8 cellular contexts compared by ENCODE assay signal in the genomic region with DNA sequence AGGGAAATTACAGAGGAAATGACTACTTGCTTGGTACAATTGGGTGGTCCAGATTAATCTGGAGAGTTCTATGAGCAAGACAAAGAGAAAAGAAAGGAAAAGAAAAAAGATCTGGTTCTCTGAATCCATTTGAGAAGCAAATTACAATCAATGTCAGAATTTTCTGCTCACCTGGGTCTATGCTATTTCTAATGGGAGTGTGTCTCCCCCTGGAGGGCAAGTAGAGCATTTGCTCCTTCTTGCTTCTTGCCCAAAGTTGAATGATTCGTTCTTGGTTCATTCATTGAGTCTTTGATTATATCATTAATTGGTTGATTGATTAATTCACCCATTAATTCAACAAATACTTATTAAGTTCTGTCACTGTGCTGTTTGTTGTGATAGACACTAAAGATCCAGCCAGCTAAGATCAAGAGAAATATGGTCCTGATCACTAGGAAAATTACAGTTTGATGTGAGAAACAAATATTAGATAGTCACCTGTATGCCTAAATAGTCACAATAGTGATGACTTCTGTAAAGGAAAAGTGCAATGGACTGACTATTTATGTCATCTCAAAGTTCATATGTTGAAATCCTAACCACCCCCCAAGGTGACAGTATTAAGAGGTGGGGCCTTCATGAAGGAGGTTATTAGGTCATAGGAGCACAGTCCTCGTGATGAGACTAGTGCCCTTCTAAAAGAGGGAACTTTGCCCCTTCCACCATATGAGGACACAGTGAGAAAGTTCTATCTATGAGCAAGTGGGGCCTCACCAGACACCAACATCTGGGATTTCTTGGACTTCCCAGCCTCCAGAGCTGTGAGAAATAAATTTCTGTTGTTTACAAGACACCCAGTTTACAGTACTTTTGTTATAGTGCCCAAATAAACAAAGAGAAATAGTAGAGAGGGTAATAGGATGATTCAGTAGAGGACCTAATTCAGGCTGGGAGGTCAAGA. TPM values are rescaled to one million over a fixed set of nuclear protein-coding genes. Genes with fewer than 3 reads are reported as not detected.
DNase-seq lines count a peak whose midpoint lies in the region; ATAC-seq, FAIRE-seq and TF ChIP-seq lines count a peak whose summit lies in the region.

No MANE protein-coding gene starts in this region.

- no peak for ATAC-seq in HG02610 (IDR thresholded peaks at IDR 0.05; ENCODE audit: unreplicated experiment)

- no peaks in the 10 kb centered on the region for H3K27me3 ChIP-seq in Karpas-422 (ENCODE audit: low read length)

- TF ChIP-seq CTCF in brain (conservative IDR thresholded peaks at IDR 0.05), result peak; percentile 89 to 96

- H3K9ac ChIP-seq in Karpas-422 (ENCODE audit: low read length), result no peak overlapping the region

- FAIRE-seq in islet of Langerhans (lab: Jason Lieb, UNC), result peak; percentile 94

- no peaks in the 10 kb centered on the region for H3K9me3 Mint-ChIP-seq in brain

- H3K27ac Mint-ChIP-seq in brain, result peak overlapping the region in 3 of 5 experiments; percentile 2 to 49 (median 2)

- H3K9me3 ChIP-seq in Karpas-422 (ENCODE audit: low read length), result no peaks in the 10 kb centered on the region

- H3K36me3 Mint-ChIP-seq in brain, result no peaks in the 10 kb centered on the region

- peak overlapping the region in 1 of 5 experiments; percentile 19 for H3K4me3 Mint-ChIP-seq in brain

- no peaks in the 10 kb centered on the region for H4K20me1 ChIP-seq in Karpas-422 (ENCODE audit: insufficient read depth, low read depth, low read length)

- H3K4me1 Mint-ChIP-seq in brain, result peaks cover 23% of the 10 kb centered on the region

- DNase-seq in activated gamma-delta T cell treated with Interleukin-2 at 50 U/mL for 16 hours (peak; percentile 51), activated gamma-delta T cell (lab: John Stamatoyannopoulos, UW) (no peak), Karpas-422 (peak; percentile 89), SHP77 (lab: John Stamatoyannopoulos, UW) (peak; percentile 9 to 63)
- peak in 5 of 6 experiments; percentile 31 to 79 (median 39) for DNase-seq in stimulated activated naive CD4-positive, alpha-beta T cell (lab: John Stamatoyannopoulos, UW)

- H3K4me1 ChIP-seq in Karpas-422 (ENCODE audit: low read length), result peaks cover 6% of the 10 kb centered on the region; the same call in 1 of the 2 replicates

- no peak overlapping the region for H3K27ac ChIP-seq in Karpas-422 (ENCODE audit: low read length)

- no peak overlapping the region for H3K4me2 ChIP-seq in Karpas-422 (ENCODE audit: low read depth, low read length, poor library complexity, severe bottlenecking)

- no peaks in the 10 kb centered on the region for H3K79me2 ChIP-seq in Karpas-422 (ENCODE audit: low read length)

- no peaks in the 10 kb centered on the region for H3K27me3 Mint-ChIP-seq in brain

- no peaks in the 10 kb centered on the region for H3K9me2 ChIP-seq in Karpas-422 (replicated peaks; ENCODE audit: insufficient read depth, low read length)

- no peaks in the 10 kb centered on the region for H3K36me3 ChIP-seq in Karpas-422 (ENCODE audit: insufficient read depth, low read length)

- no peak overlapping the region for H3K4me3 ChIP-seq in Karpas-422 (ENCODE audit: low read length)

- H2AFZ ChIP-seq in Karpas-422 (ENCODE audit: low read length), result no peak overlapping the region

RNA-seq across cellular contexts. Expression of a gene that starts 8.0 kb away (rescaled TPM):
- total RNA-seq in Karpas-422 (2014; rRNA removed; shearing (Covaris generic); ENCODE audit: low replicate concordance), result 22.2 and 42.7 TPM in 2 replicates
- polyA plus RNA-seq in brain (ENCODE audit: insufficient read depth, low read depth, low replicate concordance), result 26.6 TPM

RNA-seq across cellular contexts. Expression of a gene that starts 18.1 kb away (rescaled TPM):
- total RNA-seq in Karpas-422 (2014; rRNA removed; shearing (Covaris generic); ENCODE audit: low replicate concordance), result 1.2 and 2.5 TPM in 2 replicates
- polyA plus RNA-seq in brain (ENCODE audit: insufficient read depth, low read depth, low replicate concordance), result 8.9 TPM

RNA-seq across cellular contexts. Expression of a gene that starts 37.7 kb away (rescaled TPM):
- not detected in 2 replicates for total RNA-seq in Karpas-422 (2014; rRNA removed; shearing (Covaris generic); ENCODE audit: low replicate concordance)
- polyA plus RNA-seq in brain (ENCODE audit: insufficient read depth, low read depth, low replicate concordance), result not detected

RNA-seq across cellular contexts. Expression of a gene that starts 46.2 kb away (rescaled TPM):
- total RNA-seq in Karpas-422 (2014; rRNA removed; shearing (Covaris generic); ENCODE audit: low replicate concordance), result 71.4 and 96.7 TPM in 2 replicates
- 51.4 TPM for polyA plus RNA-seq in brain (ENCODE audit: insufficient read depth, low read depth, low replicate concordance)

RNA-seq across cellular contexts. Expression of a gene that starts 59.5 kb away (rescaled TPM):
- 20.1 and 44.5 TPM in 2 replicates for total RNA-seq in Karpas-422 (2014; rRNA removed; shearing (Covaris generic); ENCODE audit: low replicate concordance)
- 9.5 TPM for polyA plus RNA-seq in brain (ENCODE audit: insufficient read depth, low read depth, low replicate concordance)
